In genomic region chr1:180135535-180135934, GRCh38 we compare ENCODE assay signal across 31 cellular contexts.
"Had no signal": no experiment of that assay in that cellular context is flagged by ENCODE, and none has a peak within 500 bp of the region (broad histone marks: within the 10 kb centered on the region; RNA-seq: fewer than 3 reads in every experiment).

No MANE protein-coding gene starts in this region.

- H3K4me3 ChIP-seq: ascending aorta, breast epithelium, cardiac muscle cell, colonic mucosa had no signal

- H3K4me1 ChIP-seq: ascending aorta, breast epithelium, colonic mucosa had no signal

- H3K27me3 ChIP-seq: ascending aorta, breast epithelium, cardiac muscle cell, colonic mucosa had no signal

- DNase-seq: activated B cell treated with CpG ODN at 0.5 μM for 24 hours; activated CD4-positive, alpha-beta memory T cell treated with anti-CD3 and anti-CD28 coated beads, Interleukin-2, amount 10 ng/mL, durations not matched to agents 7 days and 5 days; activated CD4-positive, alpha-beta T cell treated with anti-CD3 and anti-CD28 coated beads for 36 hours; activated CD4-positive, alpha-beta T cell treated with anti-CD3 and anti-CD28 coated beads, Interleukin-2, amount 10 ng/mL, durations not matched to agents 7 days and 5 days; activated CD4-positive, alpha-beta T cell treated with anti-CD3 and anti-CD28 coated beads, Interleukin-2, amount 50 U/mL, for 4 hours; activated CD8-positive, alpha-beta memory T cell treated with anti-CD3 and anti-CD28 coated beads, Interleukin-2, amount 50 U/mL, for 48 hours; activated gamma-delta T cell; activated naive CD4-positive, alpha-beta T cell; activated naive CD4-positive, alpha-beta T cell treated with anti-CD3 and anti-CD28 coated beads, Interleukin-2, amount 10 ng/mL, durations not matched to agents 7 days and 5 days; activated naive CD8-positive, alpha-beta T cell treated with anti-CD3 and anti-CD28 coated beads, Interleukin-2, amount 10 ng/mL, durations not matched to agents 7 days and 5 days; activated T-cell treated with anti-CD3 and anti-CD28 coated beads for 4 hours; activated T-cell treated with anti-CD3 and anti-CD28 coated beads, Interleukin-2, amount 50 U/mL, for 24 hours; activated T-cell treated with anti-CD3 and anti-CD28 coated beads, Interleukin-2, amount 50 U/mL, for 72 hours; central memory CD4-positive, alpha-beta T cell; cerebellar nuclear complex; colonic mucosa; effector CD8-positive, alpha-beta T cell; head of caudate nucleus; hippocampal formation; T-helper 17 cell; T1000; WERI-Rb-1 had no signal

- H3K27ac ChIP-seq: ascending aorta, breast epithelium, cardiac muscle cell, colonic mucosa, WERI-Rb-1 had no signal

- H3K9me3 ChIP-seq: ascending aorta, colonic mucosa had no signal

- H3K36me3 ChIP-seq: ascending aorta, breast epithelium, cardiac muscle cell, colonic mucosa, WERI-Rb-1 had no signal

- ATAC-seq: activated CD4-positive, alpha-beta T cell treated with anti-CD3 and anti-CD28 coated beads for 36 hours; activated CD4-positive, CD25-positive, alpha-beta regulatory T cell treated with anti-CD3 and anti-CD28 coated beads, Interleukin-2, amount 50 U/mL, for 24 hours; activated naive CD4-positive, alpha-beta T cell treated with anti-CD3 and anti-CD28 coated beads, Interleukin-2, amount 50 U/mL, for 72 hours; activated T-cell treated with anti-CD3 and anti-CD28 coated beads, Interleukin-2, amount 50 U/mL, for 72 hours; esophagus mucosa; T-helper 17 cell had no signal

- FAIRE-seq: endometrium, endothelial cell of umbilical vein, frontal cortex had no signal
